ENCODE assay signal across 10 cellular contexts in genomic region chr3:134242649-134243637, GRCh38. TPM values are rescaled to one million over a fixed set of nuclear protein-coding genes. Genes with fewer than 3 reads are reported as not detected.
DNase-seq lines count a peak whose midpoint lies in the region; ATAC-seq and TF ChIP-seq lines count a peak whose summit lies in the region.
"Had no signal": no experiment of that assay in that cellular context is flagged by ENCODE, and none has a peak within 500 bp of the region (broad histone marks: within the 10 kb centered on the region; RNA-seq: fewer than 3 reads in every experiment).

No MANE protein-coding gene starts in this region.

- TF ChIP-seq CTCF in fibroblast of the aortic adventitia (IDR thresholded peaks at IDR 0.05; ENCODE audit: insufficient read depth, low read length) (no peak), GM13977 (IDR thresholded peaks at IDR 0.05; ENCODE audit: extremely low read depth, insufficient read depth, missing control alignments) (no peak)

- in situ Hi-C loops in GM13977 (cut with MboI; ENCODE audit: low pct_unique_long_range_greater_than_20kb, low sequenced_read_pairs, unreplicated experiment), result no loop called here

- H3K4me3 ChIP-seq in fibroblast of the aortic adventitia (ENCODE audit: low read depth, low read length), result no peak overlapping the region

- peak; percentile 43 for DNase-seq in activated CD8-positive, alpha-beta memory T cell treated with anti-CD3 and anti-CD28 coated beads for 24 hours
- DNase-seq in activated CD8-positive, alpha-beta memory T cell treated with anti-CD3 and anti-CD28 coated beads, Interleukin-2, amount 50 U/mL, for 4 hours, result no peak
- DNase-seq in RKO (ENCODE audit: low spot score) (peak; percentile 58), fibroblast of the aortic adventitia (ENCODE audit: low read depth) (peak; percentile 88), stromal cell of bone marrow (ENCODE audit: low read depth) (peak; percentile 78), GM13977 (ENCODE audit: low spot score) (no peak)
- DNase-seq: activated naive CD4-positive, alpha-beta T cell; NCI-H510A treated with DMSO at 0.1 percent for 48 hours had no signal

- ATAC-seq in HG02678 (IDR thresholded peaks at IDR 0.05; ENCODE audit: unreplicated experiment) (no peak), GM19452 (IDR thresholded peaks at IDR 0.05; ENCODE audit: unreplicated experiment) (no peak)

RNA-seq across cellular contexts. Expression of gene RYK, which starts 7.7 kb away (rescaled TPM):
- 36.5 and 87.2 TPM in 2 replicates for total RNA-seq in fibroblast of the aortic adventitia (ENCODE audit: low replicate concordance)

Comparison
In these comparisons a context has a peak if more than half of its experiments do, and no peak if none do; other contexts are left out.
1. DNase-seq: peak in activated CD8-positive, alpha-beta memory T cell treated with anti-CD3 and anti-CD28 coated beads for 24 hours (single experiment), RKO (single experiment), fibroblast of the aortic adventitia (single experiment) and stromal cell of bone marrow (single experiment); none in activated CD8-positive, alpha-beta memory T cell treated with anti-CD3 and anti-CD28 coated beads, Interleukin-2, amount 50 U/mL, for 4 hours (single experiment) and GM13977 (single experiment).